33 cellular contexts compared by ENCODE assay signal in genomic region chr1:87715052-87715451, GRCh38.
"Had no signal": no experiment of that assay in that cellular context is flagged by ENCODE, and none has a peak within 500 bp of the region (broad histone marks: within the 10 kb centered on the region; RNA-seq: fewer than 3 reads in every experiment).

No MANE protein-coding gene starts in this region.

- H3K9me3 ChIP-seq: adrenal gland, body of pancreas, breast epithelium had no signal

- H3K4me1 ChIP-seq: adrenal gland had no signal

- H3K27ac ChIP-seq: adrenal gland, body of pancreas, brain microvascular endothelial cell, breast epithelium, cardiac muscle cell, VCaP had no signal

- H3K4me3 ChIP-seq: adrenal gland, body of pancreas, breast epithelium, cardiac muscle cell had no signal

- H3K27me3 ChIP-seq: adrenal gland, body of pancreas, brain microvascular endothelial cell, breast epithelium, cardiac muscle cell had no signal

- DNase-seq: activated B cell treated with CpG ODN at 0.5 μM for 24 hours; activated CD4-positive, alpha-beta memory T cell treated with anti-CD3 and anti-CD28 coated beads for 36 hours; activated CD4-positive, alpha-beta T cell treated with anti-CD3 and anti-CD28 coated beads for 4 hours; activated CD4-positive, alpha-beta T cell treated with anti-CD3 and anti-CD28 coated beads, Interleukin-2, amount 10 ng/mL, durations not matched to agents 24 days and 14 days; activated CD4-positive, alpha-beta T cell treated with anti-CD3 and anti-CD28 coated beads, Interleukin-2, amount 50 U/mL, for 1 hour; activated CD4-positive, alpha-beta T cell treated with anti-CD3 and anti-CD28 coated beads, Interleukin-2, amount 50 U/mL, for 4 hours; activated CD4-positive, CD25-positive, alpha-beta regulatory T cell treated with anti-CD3 and anti-CD28 coated beads, Interleukin-2, amount 50 U/mL, for 72 hours; activated CD8-positive, alpha-beta memory T cell treated with anti-CD3 and anti-CD28 coated beads, Interleukin-2, amount 50 U/mL, for 4 hours; activated CD8-positive, alpha-beta T cell treated with anti-CD3 and anti-CD28 coated beads for 36 hours; activated effector memory CD4-positive, alpha-beta T cell treated with anti-CD3 and anti-CD28 coated beads, Interleukin-2, amount 50 U/mL, for 16 hours; activated gamma-delta T cell treated with Interleukin-2 at 50 U/mL for 16 hours; activated naive CD4-positive, alpha-beta T cell; activated naive CD4-positive, alpha-beta T cell treated with anti-CD3 and anti-CD28 coated beads for 36 hours; activated naive CD4-positive, alpha-beta T cell treated with anti-CD3 and anti-CD28 coated beads, Interleukin-2, amount 50 U/mL, for 16 hours; activated naive CD8-positive, alpha-beta T cell treated with anti-CD3 and anti-CD28 coated beads for 36 hours; activated T-cell treated with anti-CD3 and anti-CD28 coated beads for 4 hours; activated T-cell treated with anti-CD3 and anti-CD28 coated beads, Interleukin-2, amount 50 U/mL, for 1 hour; activated T-cell treated with anti-CD3 and anti-CD28 coated beads, Interleukin-2, amount 50 U/mL, for 4 hours; activated T-cell treated with anti-CD3 and anti-CD28 coated beads, Interleukin-2, amount 50 U/mL, for 72 hours; adrenal gland; amniotic stem cell; aorta; body of pancreas; brain microvascular endothelial cell; caudate nucleus; cerebellar nuclear complex; T-helper 2 cell; T-helper 9 cell had no signal

- H3K36me3 ChIP-seq: adrenal gland, brain microvascular endothelial cell, breast epithelium, cardiac muscle cell had no signal

- ATAC-seq: activated CD8-positive, alpha-beta T cell treated with anti-CD3 and anti-CD28 coated beads for 36 hours; activated naive CD4-positive, alpha-beta T cell treated with anti-CD3 and anti-CD28 coated beads, Interleukin-2, amount 50 U/mL, for 72 hours; activated T-cell treated with anti-CD3 and anti-CD28 coated beads, Interleukin-2, amount 50 U/mL, for 4 hours; activated T-cell treated with anti-CD3 and anti-CD28 coated beads, Interleukin-2, amount 50 U/mL, for 72 hours; activated T-helper 17 cell treated with anti-CD3 and anti-CD28 coated beads, Interleukin-2, amount 50 U/mL, for 72 hours; body of pancreas had no signal
